Comparison of ENCODE assay signal across 12 cellular contexts in the genomic region with DNA sequence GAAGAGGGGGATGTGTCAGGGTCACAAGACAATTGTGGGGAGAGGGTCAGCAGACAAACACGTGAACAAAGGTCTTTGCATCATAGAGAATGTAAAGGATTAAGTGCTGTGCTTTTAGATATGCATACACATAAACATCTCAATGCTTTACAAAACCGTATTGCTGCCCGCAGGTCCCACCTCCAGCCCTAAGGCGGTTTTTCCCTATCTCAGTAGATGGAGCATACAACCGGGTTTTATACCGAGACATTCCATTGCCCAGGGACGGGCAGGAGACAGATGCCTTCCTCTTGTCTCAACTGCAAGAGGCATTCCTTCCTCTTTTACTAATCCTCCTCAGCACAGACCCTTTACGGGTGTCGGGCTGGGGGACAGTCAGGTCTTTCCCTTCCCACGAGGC. TPM values are rescaled to one million over a fixed set of nuclear protein-coding genes. Genes with fewer than 3 reads are reported as not detected.
"Had no signal": no experiment of that assay in that cellular context is flagged by ENCODE, and none has a peak within 500 bp of the region (broad histone marks: within the 10 kb centered on the region; RNA-seq: fewer than 3 reads in every experiment).

No MANE protein-coding gene starts in this region.

RNA-seq across cellular contexts. Expression of gene FAM83C, which starts 29.9 kb away (rescaled TPM):
- total RNA-seq: activated B cell treated with CpG ODN at 0.5 μM for 24 hours; activated CD8-positive, alpha-beta T cell treated with anti-CD3 and anti-CD28 coated beads for 36 hours; activated T-cell treated with anti-CD3 and anti-CD28 coated beads, Interleukin-2, amount 50 U/mL, for 4 hours; activated T-helper 17 cell treated with anti-CD3 and anti-CD28 coated beads, Interleukin-2, amount 50 U/mL, for 72 hours; gastrocnemius medialis; mononuclear cell; ovary; sciatic nerve had no signal
- polyA plus RNA-seq: liver, ovary had no signal

RNA-seq across cellular contexts. Expression of gene MMP24, which starts 35.8 kb away (rescaled TPM):
- total RNA-seq: activated B cell treated with CpG ODN at 0.5 μM for 24 hours; activated CD8-positive, alpha-beta T cell treated with anti-CD3 and anti-CD28 coated beads for 36 hours; activated T-cell treated with anti-CD3 and anti-CD28 coated beads, Interleukin-2, amount 50 U/mL, for 4 hours; bronchial epithelial cell; mononuclear cell; natural killer cell treated with Interleukin-12 subunit alpha and Interleukin-12 subunit beta and Interleukin-15 and Interleukin-18, amount 100 ng/mL, for 72 hours had no signal
- polyA plus RNA-seq: keratinocyte had no signal
